In genomic region chr1:145281037-145281727, GRCh38 we compare ENCODE assay signal across 1 cellular context.
TF ChIP-seq lines count a peak whose summit lies in the region.

No MANE protein-coding gene starts in this region.

TF ChIP-seq in K562, 482 proteins besides CTCF, POLR2A, EP300 and RAD21 (continued from another document):
- TF ChIP-seq MTA3 (IDR thresholded peaks at IDR 0.05; ENCODE audit: borderline replicate concordance) (peak; percentile 93), TCF7L2 (IDR thresholded peaks at IDR 0.05; ENCODE audit: low read depth, low read length) (peak; percentile 73; the same call in 1 of the 2 replicates), NCOA4 (IDR thresholded peaks at IDR 0.05; ENCODE audit: partially characterized antibody) (peak; percentile 98), ZNF77 (CRISPR knock-in tag; IDR thresholded peaks at IDR 0.05) (peak; percentile 99), KDM2B (CRISPR knock-in tag; IDR thresholded peaks at IDR 0.05) (peak; percentile 88), ZNF280B (CRISPR knock-in tag; IDR thresholded peaks at IDR 0.05) (peak; percentile 94), NR2C2 (CRISPR knock-in tag; IDR thresholded peaks at IDR 0.05) (peak; percentile 64; the same call in 1 of the 2 replicates), NR2C2 (tag; IDR thresholded peaks at IDR 0.05) (peak; percentile 49), MAFF (IDR thresholded peaks at IDR 0.05; ENCODE audit: low read length) (peak; percentile 81), KLF16 (IDR thresholded peaks at IDR 0.05) (peak; percentile 58; the same call in 1 of the 2 replicates), PHF21A (IDR thresholded peaks at IDR 0.05; ENCODE audit: borderline replicate concordance, low read depth) (peak; percentile 92), MAFK (IDR thresholded peaks at IDR 0.05; ENCODE audit: low read length) (peak; percentile 75), ZNF121 (CRISPR knock-in tag; conservative IDR thresholded peaks at IDR 0.05) (peak; percentile 63; the same call in 1 of the 2 replicates), ZNF695 (CRISPR knock-in tag; IDR thresholded peaks at IDR 0.05) (peak; percentile 98), NFXL1 (CRISPR knock-in tag; IDR thresholded peaks at IDR 0.05) (peak; percentile 98), FUS (optimal IDR thresholded peaks at IDR 0.05; ENCODE audit: low read depth, low read length) (peak; percentile 89)
- TF ChIP-seq, protein P1, sequence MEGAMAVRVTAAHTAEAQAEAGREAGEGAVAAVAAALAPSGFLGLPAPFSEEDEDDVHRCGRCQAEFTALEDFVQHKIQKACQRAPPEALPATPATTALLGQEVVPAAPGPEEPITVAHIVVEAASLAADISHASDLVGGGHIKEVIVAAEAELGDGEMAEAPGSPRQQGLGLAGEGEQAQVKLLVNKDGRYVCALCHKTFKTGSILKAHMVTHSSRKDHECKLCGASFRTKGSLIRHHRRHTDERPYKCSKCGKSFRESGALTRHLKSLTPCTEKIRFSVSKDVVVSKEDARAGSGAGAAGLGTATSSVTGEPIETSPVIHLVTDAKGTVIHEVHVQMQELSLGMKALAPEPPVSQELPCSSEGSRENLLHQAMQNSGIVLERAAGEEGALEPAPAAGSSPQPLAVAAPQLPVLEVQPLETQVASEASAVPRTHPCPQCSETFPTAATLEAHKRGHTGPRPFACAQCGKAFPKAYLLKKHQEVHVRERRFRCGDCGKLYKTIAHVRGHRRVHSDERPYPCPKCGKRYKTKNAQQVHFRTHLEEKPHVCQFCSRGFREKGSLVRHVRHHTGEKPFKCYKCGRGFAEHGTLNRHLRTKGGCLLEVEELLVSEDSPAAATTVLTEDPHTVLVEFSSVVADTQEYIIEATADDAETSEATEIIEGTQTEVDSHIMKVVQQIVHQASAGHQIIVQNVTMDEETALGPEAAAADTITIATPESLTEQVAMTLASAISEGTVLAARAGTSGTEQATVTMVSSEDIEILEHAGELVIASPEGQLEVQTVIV (CRISPR knock-in tag; IDR thresholded peaks at IDR 0.05; ENCODE audit: borderline replicate concordance) = peak; percentile 90
